Comparison of ENCODE assay signal across 21 cellular contexts in genomic region chr9:5577225-5577624, GRCh38. TPM values are rescaled to one million over a fixed set of nuclear protein-coding genes. Genes with fewer than 3 reads are reported as not detected.
DNase-seq lines count a peak whose midpoint lies in the region; ATAC-seq and TF ChIP-seq lines count a peak whose summit lies in the region.
"Had no signal": no experiment of that assay in that cellular context is flagged by ENCODE, and none has a peak within 500 bp of the region (broad histone marks: within the 10 kb centered on the region; RNA-seq: fewer than 3 reads in every experiment).

No MANE protein-coding gene starts in this region.

- DNase-seq in DMS 273 (lab: John Stamatoyannopoulos, UW; ENCODE audit: unreplicated experiment) (peak; percentile 20), DMS 273 treated with DMSO at 0.1 percent for 48 hours (lab: John Stamatoyannopoulos, UW) (no peak), NAMALWA (ENCODE audit: low spot score) (peak; percentile 26), activated B cell treated with CpG ODN at 0.5 μM for 24 hours (no peak), HT-29 (ENCODE audit: low spot score) (no peak)
- DNase-seq in activated CD8-positive, alpha-beta memory T cell treated with anti-CD3 and anti-CD28 coated beads, Interleukin-2, amount 50 U/mL, for 4 hours = no peak
- DNase-seq: Calu3, GM23248, Karpas-422, NCI-H1105 treated with DMSO at 0.1 percent for 48 hours, NCI-H146, NCI-H2029 treated with DMSO at 0.1 percent for 48 hours, NCI-H345, NCI-H524 treated with DMSO at 0.1 percent for 48 hours, NCI-H82, Right ventricle myocardium superior, RPMI8226, T-cell had no signal

- intact Hi-C loops in activated B cell treated with CpG ODN at 0.5 μM for 24 hours (cut with micrococcal nuclease) = no loop called here

- CTCF ChIA-PET in activated B cell treated with CpG ODN at 0.5 μM for 24 hours (lab: Charles Lee) = no interaction called here

- peak overlapping the region; percentile 8 for H3K27ac Mint-ChIP-seq in activated B cell treated with CpG ODN at 0.5 μM for 24 hours
- H3K27ac Mint-ChIP-seq: B cell, T-cell had no signal

- POLR2A ChIA-PET in activated B cell treated with CpG ODN at 0.5 μM for 24 hours (lab: Charles Lee) = no interaction called here

- no peaks in the 10 kb centered on the region for H3K27me3 Mint-ChIP-seq in activated B cell treated with CpG ODN at 0.5 μM for 24 hours
- H3K27me3 Mint-ChIP-seq: B cell, T-cell had no signal

- H3K4me3 Mint-ChIP-seq in activated B cell treated with CpG ODN at 0.5 μM for 24 hours = no peak overlapping the region
- H3K4me3 Mint-ChIP-seq: B cell, T-cell had no signal

- peaks cover 43% of the 10 kb centered on the region for H3K4me1 Mint-ChIP-seq in activated B cell treated with CpG ODN at 0.5 μM for 24 hours

- ATAC-seq in GM18858 (IDR thresholded peaks at IDR 0.05; ENCODE audit: unreplicated experiment) = peak; percentile 39
- ATAC-seq in activated B cell treated with CpG ODN at 0.5 μM for 24 hours (ENCODE audit: low read depth) = no peak
- no peak for ATAC-seq in HG02973 (IDR thresholded peaks at IDR 0.05; ENCODE audit: unreplicated experiment)
- ATAC-seq: T-cell had no signal

- peaks cover 2% of the 10 kb centered on the region for H3K9me3 Mint-ChIP-seq in activated B cell treated with CpG ODN at 0.5 μM for 24 hours
- H3K9me3 Mint-ChIP-seq: T-cell had no signal

- H3K36me3 Mint-ChIP-seq in activated B cell treated with CpG ODN at 0.5 μM for 24 hours (ENCODE audit: low read depth) = peaks cover 13% of the 10 kb centered on the region

- no peak for TF ChIP-seq CTCF in activated B cell treated with CpG ODN at 0.5 μM for 24 hours (IDR thresholded peaks at IDR 0.05)

RNA-seq across cellular contexts. Expression of gene RIC1, which starts 51.7 kb away (rescaled TPM):
- 68.1 and 85.0 TPM in 2 replicates for total RNA-seq in activated B cell treated with CpG ODN at 0.5 μM for 24 hours
- 8.9 and 11.6 TPM in 2 replicates for total RNA-seq in HT-29 (2014; rRNA removed; shearing (Covaris generic))

Comparison
In these comparisons a context has a peak if more than half of its experiments do, and no peak if none do; other contexts are left out.
1. DNase-seq: peak in DMS 273 (single experiment) and NAMALWA (single experiment); none in DMS 273 treated with DMSO at 0.1 percent for 48 hours (single experiment), activated B cell treated with CpG ODN at 0.5 μM for 24 hours (single experiment), HT-29 (single experiment) and activated CD8-positive, alpha-beta memory T cell treated with anti-CD3 and anti-CD28 coated beads, Interleukin-2, amount 50 U/mL, for 4 hours (single experiment).